Comparison of ENCODE assay signal across 16 cellular contexts in the genomic region with DNA sequence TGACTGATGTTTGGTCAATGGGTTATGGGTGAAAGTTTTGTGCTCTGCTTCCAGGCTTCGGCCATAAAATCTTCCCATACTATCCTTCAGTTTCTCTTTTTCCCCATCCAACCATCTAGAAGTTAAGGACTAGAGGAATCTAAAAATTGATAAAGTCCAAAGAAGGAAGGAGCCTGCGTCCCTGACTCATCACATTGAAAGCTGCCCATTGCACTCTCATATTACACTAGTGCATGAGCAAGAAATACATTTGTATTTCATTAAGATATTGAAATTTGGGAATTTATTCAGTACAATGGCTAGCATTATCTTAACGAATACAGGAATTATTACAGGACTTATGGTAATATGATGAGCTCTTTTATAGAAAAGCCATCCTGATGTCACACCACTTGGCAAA.
A peak's percentile ranks its signal among the peaks of the same experiment; 100 is the strongest.
DNase-seq lines count a peak whose midpoint lies in the region; ATAC-seq and TF ChIP-seq lines count a peak whose summit lies in the region.
"Had no signal": no experiment of that assay in that cellular context is flagged by ENCODE, and none has a peak within 500 bp of the region (broad histone marks: within the 10 kb centered on the region; RNA-seq: fewer than 3 reads in every experiment).

No MANE protein-coding gene starts in this region.

- in situ Hi-C loops in GM23248 (cut with MboI) = no loop called here
- in situ Hi-C loops in HAP-1 (cut with MboI; ENCODE audit: low sequenced_read_pairs) = no loop called here

- H3K4me3 ChIP-seq in GM23248 = no peak overlapping the region
- no peak overlapping the region for H3K4me3 ChIP-seq in fibroblast of lung (replicated peaks in 1 of 4; ENCODE audit: control extremely low read depth in 1 of 4, insufficient read depth in 1 of 4, low read depth in 3 of 4, low read length in 4 of 4)
- H3K4me3 ChIP-seq in hepatocyte = no peak overlapping the region
- H3K4me3 ChIP-seq in HAP-1 = no peak overlapping the region
- H3K4me3 ChIP-seq: BLaER1, K562 had no signal

- H3K9me2 ChIP-seq in GM23248 (ENCODE audit: insufficient read depth) (no peaks in the 10 kb centered on the region), hepatocyte (replicated peaks; ENCODE audit: insufficient read depth) (no peaks in the 10 kb centered on the region)

- no peak overlapping the region for H2AFZ ChIP-seq in GM23248
- H2AFZ ChIP-seq in fibroblast of lung (ENCODE audit: low read length) = no peak overlapping the region
- H2AFZ ChIP-seq in hepatocyte = no peak overlapping the region

- no peak overlapping the region for H3K27ac ChIP-seq in GM23248
- H3K27ac ChIP-seq in fibroblast of lung (ENCODE audit: insufficient read depth, low read length) = no peak overlapping the region
- no peak overlapping the region for H3K27ac ChIP-seq in hepatocyte
- H3K27ac ChIP-seq: BLaER1 had no signal

- TF ChIP-seq CTCF in fibroblast of lung (conservative IDR thresholded peaks at IDR 0.05 in 1 of 2, IDR thresholded peaks at IDR 0.05 in 1 of 2; ENCODE audit: low read depth in 1 of 2, low read length in 2 of 2) (no peak), hepatocyte (IDR thresholded peaks at IDR 0.05; ENCODE audit: poor library complexity) (no peak)

- no peak for ATAC-seq in activated CD4-positive, CD25-positive, alpha-beta regulatory T cell treated with anti-CD3 and anti-CD28 coated beads, Interleukin-2, amount 50 U/mL, for 24 hours
- no peak for ATAC-seq in HG03460 (IDR thresholded peaks at IDR 0.05; ENCODE audit: unreplicated experiment)
- ATAC-seq: K562 had no signal

- 33 to 34% methylated on average over 3 of the region's 3 CpGs for WGBS in GM23248 (ENCODE audit: low coverage in 1 of 2, low lambda C conversion rate in 2 of 2, missing lambda C conversion rate in 2 of 2), 2 experiments
- 79% methylated on average over 3 of the region's 3 CpGs for WGBS in hepatocyte (ENCODE audit: low lambda C conversion rate, missing lambda C conversion rate)

- H3K4me2 ChIP-seq in GM23248 (ENCODE audit: unreplicated experiment) (peak overlapping the region; percentile 24), fibroblast of lung (ENCODE audit: extremely low read depth, insufficient read depth, low read length) (no peak overlapping the region), hepatocyte (peak overlapping the region; percentile 6)
- H3K4me2 ChIP-seq: BLaER1 had no signal

- H3K9me3 ChIP-seq in GM23248 (ENCODE audit: low read depth) = no peaks in the 10 kb centered on the region
- no peaks in the 10 kb centered on the region for H3K9me3 ChIP-seq in fibroblast of lung (ENCODE audit: control insufficient read depth, insufficient read depth, low read depth, low read length)
- no peaks in the 10 kb centered on the region for H3K9me3 ChIP-seq in hepatocyte (ENCODE audit: low read depth)
- H3K9me3 ChIP-seq in HAP-1 = no peaks in the 10 kb centered on the region
- H3K9me3 ChIP-seq: BLaER1 had no signal

- peaks cover 55% of the 10 kb centered on the region for H3K4me1 ChIP-seq in GM23248 (ENCODE audit: insufficient read depth)
- H3K4me1 ChIP-seq in fibroblast of lung (ENCODE audit: control insufficient read depth, extremely low read depth, insufficient read depth, low read length) = no peaks in the 10 kb centered on the region
- H3K4me1 ChIP-seq in hepatocyte (ENCODE audit: insufficient read depth) = peaks cover 4% of the 10 kb centered on the region
- H3K4me1 ChIP-seq in HAP-1 = peaks cover 10% of the 10 kb centered on the region; the same call in 1 of the 2 replicates
- H3K4me1 ChIP-seq: BLaER1 had no signal

- H3K79me2 ChIP-seq in GM23248 (ENCODE audit: insufficient read depth) (no peaks in the 10 kb centered on the region), fibroblast of lung (ENCODE audit: control insufficient read depth, insufficient read depth, low read length) (no peaks in the 10 kb centered on the region), hepatocyte (no peaks in the 10 kb centered on the region)

- H3K27me3 ChIP-seq in GM23248 (replicated peaks; ENCODE audit: insufficient read depth) = no peaks in the 10 kb centered on the region
- no peaks in the 10 kb centered on the region for H3K27me3 ChIP-seq in fibroblast of lung (ENCODE audit: control insufficient read depth, insufficient read depth, low read length)
- H3K27me3 ChIP-seq in hepatocyte = no peaks in the 10 kb centered on the region
- no peaks in the 10 kb centered on the region for H3K27me3 ChIP-seq in HAP-1 (ENCODE audit: low read depth)
- H3K27me3 ChIP-seq: BLaER1 had no signal

- peaks cover 38% of the 10 kb centered on the region for H3F3A ChIP-seq in GM23248 (ENCODE audit: insufficient read depth)

- H3K36me3 ChIP-seq in GM23248 (ENCODE audit: low read depth) = no peaks in the 10 kb centered on the region
- H3K36me3 ChIP-seq in fibroblast of lung (ENCODE audit: control insufficient read depth, insufficient read depth, low read length) = no peaks in the 10 kb centered on the region
- H3K36me3 ChIP-seq in hepatocyte (replicated peaks; ENCODE audit: insufficient read depth, low read depth) = no peaks in the 10 kb centered on the region
- no peaks in the 10 kb centered on the region for H3K36me3 ChIP-seq in HAP-1 (replicated peaks)
- H3K36me3 ChIP-seq: BLaER1 had no signal

- peak; percentile 68 for DNase-seq in GM23248
- DNase-seq in fibroblast of lung (ENCODE audit: low read depth in 2 of 2) = peak; percentile 8 to 39
- no peak for DNase-seq in hepatocyte (ENCODE audit: low spot score)
- DNase-seq in activated gamma-delta T cell treated with Interleukin-2 at 50 U/mL for 16 hours = no peak
- DNase-seq in HAP-1 (ENCODE audit: low spot score in 2 of 2) = no peak
- DNase-seq: ACHN; CD4-positive, alpha-beta memory T cell; DMS153; DMS79; GDM1; HCEC 1CT; IMR-90 had no signal

- H3K9ac ChIP-seq in GM23248 (no peak overlapping the region), fibroblast of lung (ENCODE audit: insufficient read depth, low read length) (no peak overlapping the region)
- H3K9ac ChIP-seq: BLaER1 had no signal

- H4K20me1 ChIP-seq in GM23248 (ENCODE audit: insufficient read depth) (no peaks in the 10 kb centered on the region), fibroblast of lung (ENCODE audit: control insufficient read depth, extremely low read depth, insufficient read depth, low read length) (no peaks in the 10 kb centered on the region), hepatocyte (ENCODE audit: insufficient read depth, poor library complexity, severe bottlenecking) (no peaks in the 10 kb centered on the region)
- H4K20me1 ChIP-seq: BLaER1 had no signal

Comparison
In these comparisons a context has a peak if more than half of its experiments do, and no peak if none do; other contexts are left out.
1. DNase-seq: peak in GM23248 (single experiment) and fibroblast of lung (2 of 2); none in hepatocyte (single experiment), activated gamma-delta T cell treated with Interleukin-2 at 50 U/mL for 16 hours (single experiment) and HAP-1 (0 of 2).